ENCODE assay signal across 1 cellular context in genomic region chr2:73611867-73612266, GRCh38.
TF ChIP-seq lines count a peak whose summit lies in the region.

No MANE protein-coding gene starts in this region.

TF ChIP-seq in HEK293T, 16 proteins besides CTCF, POLR2A, EP300 and RAD21 (continued from another document):
- TF ChIP-seq, protein P1, sequence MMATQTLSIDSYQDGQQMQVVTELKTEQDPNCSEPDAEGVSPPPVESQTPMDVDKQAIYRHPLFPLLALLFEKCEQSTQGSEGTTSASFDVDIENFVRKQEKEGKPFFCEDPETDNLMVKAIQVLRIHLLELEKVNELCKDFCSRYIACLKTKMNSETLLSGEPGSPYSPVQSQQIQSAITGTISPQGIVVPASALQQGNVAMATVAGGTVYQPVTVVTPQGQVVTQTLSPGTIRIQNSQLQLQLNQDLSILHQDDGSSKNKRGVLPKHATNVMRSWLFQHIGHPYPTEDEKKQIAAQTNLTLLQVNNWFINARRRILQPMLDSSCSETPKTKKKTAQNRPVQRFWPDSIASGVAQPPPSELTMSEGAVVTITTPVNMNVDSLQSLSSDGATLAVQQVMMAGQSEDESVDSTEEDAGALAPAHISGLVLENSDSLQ (IDR thresholded peaks at IDR 0.05): no peak
- TF ChIP-seq SUZ12 (IDR thresholded peaks at IDR 0.05) (no peak), CTBP1 (IDR thresholded peaks at IDR 0.05; ENCODE audit: borderline replicate concordance) (no peak), FOXA1 (IDR thresholded peaks at IDR 0.05) (no peak), ELF4 (IDR thresholded peaks at IDR 0.05) (no peak), NFRKB (IDR thresholded peaks at IDR 0.05) (no peak), BHLHE40 (IDR thresholded peaks at IDR 0.05; ENCODE audit: borderline replicate concordance) (no peak), TARDBP (IDR thresholded peaks at IDR 0.05) (no peak)
